ENCODE assay signal across 9 cellular contexts in the genomic region with DNA sequence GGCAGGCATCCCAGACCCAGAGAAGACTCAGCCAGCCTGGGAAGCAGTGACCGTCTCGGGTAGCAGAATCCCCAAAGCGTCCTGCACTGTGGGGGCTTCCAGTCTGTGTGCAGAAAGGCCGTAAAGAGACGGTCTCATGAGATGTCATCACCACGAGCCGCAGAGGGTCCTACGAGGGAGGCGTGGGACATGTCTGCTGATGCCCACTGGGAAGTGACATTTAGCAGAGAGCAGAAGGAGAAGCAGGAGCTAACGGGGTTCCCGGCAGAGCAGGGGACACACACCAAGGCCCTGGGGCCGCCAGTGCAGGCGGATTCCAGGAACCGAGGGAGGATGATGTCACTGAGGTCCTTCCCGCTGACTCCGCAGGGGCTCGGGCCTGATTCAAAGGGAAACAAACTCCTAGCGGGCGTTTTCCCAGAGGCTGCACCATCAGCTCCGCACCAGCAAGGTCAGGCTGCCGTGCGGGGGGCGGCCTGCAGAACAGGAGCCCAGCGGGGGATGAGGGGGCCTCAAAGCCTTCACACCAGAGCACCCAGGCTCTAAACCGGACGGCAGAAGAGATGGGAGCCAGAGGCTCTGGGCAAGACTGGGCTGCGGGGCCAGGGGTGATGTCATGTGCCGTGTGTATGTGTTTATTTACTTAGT.
DNase-seq lines count a peak whose midpoint lies in the region; ATAC-seq and TF ChIP-seq lines count a peak whose summit lies in the region.
"Had no signal": no experiment of that assay in that cellular context is flagged by ENCODE, and none has a peak within 500 bp of the region (broad histone marks: within the 10 kb centered on the region; RNA-seq: fewer than 3 reads in every experiment).

No MANE protein-coding gene starts in this region.

- TF ChIP-seq CTCF in GM12864 (IDR thresholded peaks at IDR 0.05; ENCODE audit: low read depth, low read length, missing control alignments) (no peak), smooth muscle cell (IDR thresholded peaks at IDR 0.05; ENCODE audit: borderline replicate concordance, insufficient read depth, poor library complexity, severe bottlenecking) (no peak)

- no peaks in the 10 kb centered on the region for H3K27me3 ChIP-seq in smooth muscle cell (ENCODE audit: low read depth)
- H3K27me3 ChIP-seq in HAP-1 (ENCODE audit: low read depth) = no peaks in the 10 kb centered on the region

- peak overlapping the region; percentile 68 for H3K4me3 ChIP-seq in GM12864 (ENCODE audit: low read depth, low read length)
- no peak overlapping the region for H3K4me3 ChIP-seq in smooth muscle cell
- H3K4me3 ChIP-seq in HAP-1 = no peak overlapping the region

- H3K4me1 ChIP-seq in smooth muscle cell (ENCODE audit: low read depth) (no peaks in the 10 kb centered on the region), HAP-1 (no peaks in the 10 kb centered on the region)

- intact Hi-C loops in left cardiac atrium (cut with DNase I) = no loop called here

- H3K79me2 ChIP-seq in smooth muscle cell (ENCODE audit: low read depth) = no peaks in the 10 kb centered on the region

- H3K9me3 ChIP-seq in smooth muscle cell (replicated peaks; ENCODE audit: low read depth) (no peaks in the 10 kb centered on the region), HAP-1 (no peaks in the 10 kb centered on the region)

- peak overlapping the region; percentile 85 for H3K9ac ChIP-seq in smooth muscle cell (ENCODE audit: low read depth)

- peak overlapping the region; percentile 74 for H3K4me2 ChIP-seq in smooth muscle cell

- H3K27ac ChIP-seq in smooth muscle cell (ENCODE audit: low read depth) = peak overlapping the region; percentile 97

- H3F3A ChIP-seq in smooth muscle cell (ENCODE audit: low read depth) = peaks cover 8% of the 10 kb centered on the region

- ATAC-seq in left cardiac atrium (no peak), GM21515 (IDR thresholded peaks at IDR 0.05; ENCODE audit: unreplicated experiment) (no peak), HG03097 (IDR thresholded peaks at IDR 0.05; ENCODE audit: low FRiP score, unreplicated experiment) (no peak)

- H2AFZ ChIP-seq in smooth muscle cell (ENCODE audit: low read depth) = no peak overlapping the region

- in situ Hi-C loops in HAP-1 (cut with MboI; ENCODE audit: low sequenced_read_pairs) = no loop called here

- H3K36me3 ChIP-seq in smooth muscle cell (ENCODE audit: low read depth) (no peaks in the 10 kb centered on the region), HAP-1 (replicated peaks) (no peaks in the 10 kb centered on the region)

- DNase-seq in GM12864 (ENCODE audit: low read depth) (no peak), left cardiac atrium (peak; percentile 61), smooth muscle cell (lab: John Stamatoyannopoulos, UW; ENCODE audit: unreplicated experiment) (no peak), NCI-H2227 treated with DMSO at 0.1 percent for 48 hours (lab: John Stamatoyannopoulos, UW) (no peak), HAP-1 (ENCODE audit: low spot score in 2 of 2) (no peak)
- peak; percentile 70 to 74 for DNase-seq in activated CD4-positive, alpha-beta T cell treated with anti-CD3 and anti-CD28 coated beads, Interleukin-2, amount 50 U/mL, for 48 hours
- DNase-seq: NCI-H345 had no signal

- H4K20me1 ChIP-seq in smooth muscle cell (ENCODE audit: low read depth) = no peaks in the 10 kb centered on the region

- 63% methylated on average over 28 of the region's 28 CpGs for WGBS in smooth muscle cell (ENCODE audit: low lambda C conversion rate)

Comparison
In these comparisons a context has a peak if more than half of its experiments do, and no peak if none do; other contexts are left out.
1. DNase-seq: peak in activated CD4-positive, alpha-beta T cell treated with anti-CD3 and anti-CD28 coated beads, Interleukin-2, amount 50 U/mL, for 48 hours (2 of 2) and left cardiac atrium (single experiment); none in GM12864 (single experiment), smooth muscle cell (single experiment), NCI-H2227 treated with DMSO at 0.1 percent for 48 hours (single experiment) and HAP-1 (0 of 2).